9 cellular contexts compared by ENCODE assay signal in genomic region chr19:37079238-37079637, GRCh38. TPM values are rescaled to one million over a fixed set of nuclear protein-coding genes. Genes with fewer than 3 reads are reported as not detected.
DNase-seq lines count a peak whose midpoint lies in the region; ATAC-seq and TF ChIP-seq lines count a peak whose summit lies in the region.
"Had no signal": no experiment of that assay in that cellular context is flagged by ENCODE, and none has a peak within 500 bp of the region (broad histone marks: within the 10 kb centered on the region; RNA-seq: fewer than 3 reads in every experiment).

No MANE protein-coding gene starts in this region.

- intact Hi-C loops in left lung (cut with DNase I) = no loop called here

- peaks cover 0 to 20% of the 10 kb centered on the region in 2 donors for H3K36me3 ChIP-seq in left lung

- H3K4me1 ChIP-seq in left lung = peaks cover 15 to 16% of the 10 kb centered on the region in 2 donors

- DNase-seq in activated naive CD4-positive, alpha-beta T cell (lab: John Stamatoyannopoulos, UW) = no peak
- DNase-seq in activated naive CD4-positive, alpha-beta T cell treated with anti-CD3 and anti-CD28 coated beads, Interleukin-2, amount 50 U/mL, for 72 hours (ENCODE audit: low spot score in 2 of 2) = no peak
- no peak for DNase-seq in left lung
- DNase-seq in type B pancreatic cell (ENCODE audit: extremely low spot score, unreplicated experiment) = no peak
- DNase-seq in NCI-H1105 (lab: John Stamatoyannopoulos, UW) = no peak
- DNase-seq: GF-D8 had no signal

- peaks cover 27% of the 10 kb centered on the region for H3K36me3 Mint-ChIP-seq in activated naive CD4-positive, alpha-beta T cell treated with anti-CD3 and anti-CD28 coated beads, Interleukin-2, amount 50 U/mL, for 24 hours
- H3K36me3 Mint-ChIP-seq in activated naive CD4-positive, alpha-beta T cell treated with anti-CD3 and anti-CD28 coated beads, Interleukin-2, amount 50 U/mL, for 72 hours = peaks cover 30 to 71% of the 10 kb centered on the region in 2 donors
- H3K36me3 Mint-ChIP-seq in type B pancreatic cell = peaks cover 37% of the 10 kb centered on the region

- no peaks in the 10 kb centered on the region for H3K27me3 ChIP-seq in left lung

- H3K4me3 Mint-ChIP-seq in activated naive CD4-positive, alpha-beta T cell treated with anti-CD3 and anti-CD28 coated beads, Interleukin-2, amount 50 U/mL, for 24 hours = peak overlapping the region; percentile 98
- H3K4me3 Mint-ChIP-seq in type B pancreatic cell = peak overlapping the region; percentile 95

- peak overlapping the region; percentile 63 to 67 for H3K4me3 ChIP-seq in left lung

- no peak for TF ChIP-seq CTCF in left lung (IDR thresholded peaks at IDR 0.05)
- TF ChIP-seq CTCF in type B pancreatic cell (conservative IDR thresholded peaks at IDR 0.05) = no peak

- H3K27me3 Mint-ChIP-seq in activated naive CD4-positive, alpha-beta T cell treated with anti-CD3 and anti-CD28 coated beads, Interleukin-2, amount 50 U/mL, for 24 hours = no peaks in the 10 kb centered on the region
- no peaks in the 10 kb centered on the region for H3K27me3 Mint-ChIP-seq in type B pancreatic cell

- peaks cover 9% of the 10 kb centered on the region for H3K9me3 Mint-ChIP-seq in activated naive CD4-positive, alpha-beta T cell treated with anti-CD3 and anti-CD28 coated beads, Interleukin-2, amount 50 U/mL, for 24 hours
- peaks cover 12 to 14% of the 10 kb centered on the region in 2 donors for H3K9me3 Mint-ChIP-seq in activated naive CD4-positive, alpha-beta T cell treated with anti-CD3 and anti-CD28 coated beads, Interleukin-2, amount 50 U/mL, for 72 hours
- peaks cover 8% of the 10 kb centered on the region for H3K9me3 Mint-ChIP-seq in type B pancreatic cell

- no peak for ATAC-seq in activated naive CD4-positive, alpha-beta T cell treated with anti-CD3 and anti-CD28 coated beads, Interleukin-2, amount 50 U/mL, for 72 hours
- ATAC-seq in left lung (no peak), HG03097 (IDR thresholded peaks at IDR 0.05; ENCODE audit: low FRiP score, unreplicated experiment) (no peak), GM21390 (IDR thresholded peaks at IDR 0.05; ENCODE audit: unreplicated experiment) (no peak)

- no peak overlapping the region for H3K27ac ChIP-seq in left lung

- H3K27ac Mint-ChIP-seq in activated naive CD4-positive, alpha-beta T cell treated with anti-CD3 and anti-CD28 coated beads, Interleukin-2, amount 50 U/mL, for 24 hours = no peak overlapping the region
- peak overlapping the region; percentile 81 to 92 for H3K27ac Mint-ChIP-seq in activated naive CD4-positive, alpha-beta T cell treated with anti-CD3 and anti-CD28 coated beads, Interleukin-2, amount 50 U/mL, for 72 hours
- peak overlapping the region; percentile 91 for H3K27ac Mint-ChIP-seq in type B pancreatic cell

- peaks cover 0 to 43% of the 10 kb centered on the region in 2 donors for H3K9me3 ChIP-seq in left lung

- peaks cover 42% of the 10 kb centered on the region for H3K4me1 Mint-ChIP-seq in activated naive CD4-positive, alpha-beta T cell treated with anti-CD3 and anti-CD28 coated beads, Interleukin-2, amount 50 U/mL, for 24 hours
- H3K4me1 Mint-ChIP-seq in type B pancreatic cell (ENCODE audit: unreplicated experiment) = peaks cover 3% of the 10 kb centered on the region

RNA-seq across cellular contexts. Expression of gene ZNF420, which starts 1.0 kb away (rescaled TPM):
- total RNA-seq in activated naive CD4-positive, alpha-beta T cell treated with anti-CD3 and anti-CD28 coated beads, Interleukin-2, amount 50 U/mL, for 72 hours = 10 to 100 TPM in 1 of 2 donors, 1 to 10 TPM in 1; 8.5 to 14.2 TPM
- 10 to 100 TPM in 1 of 2 donors, 1 to 10 TPM in 1; 5.9 to 12.3 TPM for total RNA-seq in left lung
- total RNA-seq in type B pancreatic cell (ENCODE audit: low replicate concordance) = 13.3 and 17.3 TPM in 2 replicates
